7 cellular contexts compared by ENCODE assay signal in the genomic region with DNA sequence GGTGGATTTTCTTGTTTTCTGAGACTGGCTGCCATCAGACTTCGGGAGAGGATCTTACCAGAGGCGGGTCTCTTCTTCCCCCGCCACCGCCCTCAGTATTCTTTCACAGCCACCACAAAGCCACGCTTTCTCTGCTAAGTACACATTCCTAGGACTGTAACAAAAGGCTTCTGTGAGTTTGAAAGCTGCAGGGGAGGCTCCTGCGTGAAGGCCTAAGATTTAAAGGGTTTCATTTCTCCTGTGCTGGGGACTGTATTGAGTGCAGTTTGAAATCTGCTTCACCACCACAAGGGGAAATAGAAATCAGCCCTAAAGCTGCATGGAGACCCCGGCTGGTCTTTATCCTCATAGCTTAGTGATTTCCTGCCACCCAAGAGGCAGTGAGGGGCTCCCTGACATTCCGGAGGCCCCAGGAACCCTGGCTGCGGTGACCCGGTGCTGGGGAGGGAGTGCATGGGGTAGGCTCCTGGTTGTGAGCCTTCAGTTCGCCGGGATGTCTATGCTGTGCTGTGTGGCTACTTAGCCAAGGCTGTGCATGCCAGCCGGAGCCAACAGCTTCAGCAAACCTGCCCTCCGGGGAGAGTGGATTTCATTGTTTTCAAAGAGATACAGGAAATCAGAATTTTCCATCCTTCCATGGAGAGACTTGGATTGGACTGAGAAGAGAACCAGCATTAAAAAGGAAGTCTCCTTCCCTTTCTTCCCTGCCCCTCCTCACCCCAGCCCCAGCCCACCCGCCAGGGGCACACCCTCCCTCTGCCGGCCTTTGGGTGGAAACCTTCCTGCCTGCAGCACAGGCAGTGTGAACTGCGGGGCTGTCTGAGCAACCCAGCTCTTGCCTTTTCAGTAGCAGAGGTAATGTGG.
DNase-seq lines count a peak whose midpoint lies in the region; ATAC-seq and TF ChIP-seq lines count a peak whose summit lies in the region.

No MANE protein-coding gene starts in this region.

- H2AFZ ChIP-seq in GM23338 = no peak overlapping the region

- DNase-seq in GM13976 (ENCODE audit: low spot score) = peak; percentile 57
- DNase-seq in GM23338 (ENCODE audit: low spot score) = peak; percentile 70
- DNase-seq in NCI-H1694 treated with DMSO at 0.1 percent for 48 hours (lab: John Stamatoyannopoulos, UW) = peak; percentile 80
- DNase-seq in adipocyte (ENCODE audit: low read depth) = peak; percentile 27
- DNase-seq in iPS-NIHi7 (ENCODE audit: extremely low spot score) = peak; percentile 59

- peak overlapping the region; percentile 92 for H3K27ac Mint-ChIP-seq in GM23338

- TF ChIP-seq CTCF in GM13976 (IDR thresholded peaks at IDR 0.05; ENCODE audit: borderline replicate concordance, control extremely low read depth, extremely low read depth, insufficient read depth, missing control alignments) (peak; percentile 8), GM23338 (conservative IDR thresholded peaks at IDR 0.05; ENCODE audit: low read depth in 2 of 2) (peak; percentile 13 to 18; a peak in 1 of 4 replicates)

- H3K27me3 Mint-ChIP-seq in GM23338 (ENCODE audit: insufficient read depth, low read depth, poor library complexity) = peaks cover 2% of the 10 kb centered on the region

- peak overlapping the region; percentile 51 for H3K4me3 Mint-ChIP-seq in GM23338

- H3K27me3 ChIP-seq in GM23338 (ENCODE audit: insufficient read depth) (no peaks in the 10 kb centered on the region), adipocyte (replicated peaks; ENCODE audit: control insufficient read depth, insufficient read depth, low read length) (no peaks in the 10 kb centered on the region), skeletal muscle tissue (ENCODE audit: control insufficient read depth in 3 of 3, insufficient read depth in 3 of 3, low read length in 3 of 3) (no peaks in the 10 kb centered on the region)

- H3K36me3 ChIP-seq in GM23338 (ENCODE audit: insufficient read depth) (no peaks in the 10 kb centered on the region), adipocyte (ENCODE audit: control insufficient read depth, insufficient read depth, low read length, severe bottlenecking) (no peaks in the 10 kb centered on the region), skeletal muscle tissue (ENCODE audit: control insufficient read depth in 3 of 3, insufficient read depth in 3 of 3, low read length in 3 of 3) (no peaks in the 10 kb centered on the region)

- no peaks in the 10 kb centered on the region for H4K20me1 ChIP-seq in GM23338 (replicated peaks; ENCODE audit: insufficient read depth)

- H3K36me3 Mint-ChIP-seq in GM23338 (ENCODE audit: low read depth) = no peaks in the 10 kb centered on the region

- H3K27ac ChIP-seq in GM23338 (ENCODE audit: low read depth) (peak overlapping the region; percentile 85), skeletal muscle tissue (ENCODE audit: low read depth, low read length) (peak overlapping the region; percentile 70)

- H3K9me3 ChIP-seq in adipocyte (ENCODE audit: control insufficient read depth, low read length) (no peaks in the 10 kb centered on the region), skeletal muscle tissue (ENCODE audit: control insufficient read depth in 3 of 3, low read length in 3 of 3) (no peaks in the 10 kb centered on the region)

- H3K4me2 ChIP-seq in GM23338 = peak overlapping the region; percentile 73

- H3F3A ChIP-seq in GM23338 (replicated peaks; ENCODE audit: low read depth) = no peaks in the 10 kb centered on the region

- in situ Hi-C loops in GM13976 (cut with MboI; ENCODE audit: low sequenced_read_pairs, unreplicated experiment) = no loop called here

- H3K9ac ChIP-seq in adipocyte (ENCODE audit: low read length) (peak overlapping the region; percentile 62), skeletal muscle tissue (ENCODE audit: low read depth in 1 of 3, low read length in 3 of 3) (peak overlapping the region; percentile 32 to 66 (median 43))

- H3K4me1 Mint-ChIP-seq in GM23338 = peaks cover 56% of the 10 kb centered on the region

- no peaks in the 10 kb centered on the region; the same call in 2 of the 3 replicates for H3K9me3 Mint-ChIP-seq in GM23338

- H3K4me1 ChIP-seq in GM23338 (ENCODE audit: insufficient read depth) = peaks cover 40% of the 10 kb centered on the region
- H3K4me1 ChIP-seq in adipocyte (ENCODE audit: control insufficient read depth, insufficient read depth, low read length) = peaks cover 35% of the 10 kb centered on the region
- H3K4me1 ChIP-seq in skeletal muscle tissue (ENCODE audit: control insufficient read depth in 3 of 3, insufficient read depth in 3 of 3, low read length in 3 of 3) = peaks cover 10 to 25% (median 22%) of the 10 kb centered on the region in 3 donors

- ATAC-seq in GM23338 (peak; percentile 83), GM19452 (IDR thresholded peaks at IDR 0.05; ENCODE audit: unreplicated experiment) (no peak)

- H3K9me2 ChIP-seq in GM23338 (ENCODE audit: insufficient read depth) = no peaks in the 10 kb centered on the region

- no peaks in the 10 kb centered on the region for H3K79me2 ChIP-seq in GM23338 (replicated peaks; ENCODE audit: insufficient read depth)

- H3K4me3 ChIP-seq in GM23338 (peak overlapping the region; percentile 22; the same call in 1 of the 2 replicates), adipocyte (ENCODE audit: low read length) (peak overlapping the region; percentile 15), skeletal muscle tissue (ENCODE audit: low read length in 3 of 3) (peak overlapping the region in 2 of 3 donors; percentile 49 to 53)

TF ChIP-seq in GM23338, 12 proteins besides CTCF, POLR2A, EP300 and RAD21 (continues in another document):
- TF ChIP-seq ZNF331 (CRISPR knock-in tag; IDR thresholded peaks at IDR 0.05; ENCODE audit: low read depth) = no peak
- TF ChIP-seq ZNF114 (CRISPR knock-in tag; IDR thresholded peaks at IDR 0.05) = no peak
- TF ChIP-seq, protein P1, sequence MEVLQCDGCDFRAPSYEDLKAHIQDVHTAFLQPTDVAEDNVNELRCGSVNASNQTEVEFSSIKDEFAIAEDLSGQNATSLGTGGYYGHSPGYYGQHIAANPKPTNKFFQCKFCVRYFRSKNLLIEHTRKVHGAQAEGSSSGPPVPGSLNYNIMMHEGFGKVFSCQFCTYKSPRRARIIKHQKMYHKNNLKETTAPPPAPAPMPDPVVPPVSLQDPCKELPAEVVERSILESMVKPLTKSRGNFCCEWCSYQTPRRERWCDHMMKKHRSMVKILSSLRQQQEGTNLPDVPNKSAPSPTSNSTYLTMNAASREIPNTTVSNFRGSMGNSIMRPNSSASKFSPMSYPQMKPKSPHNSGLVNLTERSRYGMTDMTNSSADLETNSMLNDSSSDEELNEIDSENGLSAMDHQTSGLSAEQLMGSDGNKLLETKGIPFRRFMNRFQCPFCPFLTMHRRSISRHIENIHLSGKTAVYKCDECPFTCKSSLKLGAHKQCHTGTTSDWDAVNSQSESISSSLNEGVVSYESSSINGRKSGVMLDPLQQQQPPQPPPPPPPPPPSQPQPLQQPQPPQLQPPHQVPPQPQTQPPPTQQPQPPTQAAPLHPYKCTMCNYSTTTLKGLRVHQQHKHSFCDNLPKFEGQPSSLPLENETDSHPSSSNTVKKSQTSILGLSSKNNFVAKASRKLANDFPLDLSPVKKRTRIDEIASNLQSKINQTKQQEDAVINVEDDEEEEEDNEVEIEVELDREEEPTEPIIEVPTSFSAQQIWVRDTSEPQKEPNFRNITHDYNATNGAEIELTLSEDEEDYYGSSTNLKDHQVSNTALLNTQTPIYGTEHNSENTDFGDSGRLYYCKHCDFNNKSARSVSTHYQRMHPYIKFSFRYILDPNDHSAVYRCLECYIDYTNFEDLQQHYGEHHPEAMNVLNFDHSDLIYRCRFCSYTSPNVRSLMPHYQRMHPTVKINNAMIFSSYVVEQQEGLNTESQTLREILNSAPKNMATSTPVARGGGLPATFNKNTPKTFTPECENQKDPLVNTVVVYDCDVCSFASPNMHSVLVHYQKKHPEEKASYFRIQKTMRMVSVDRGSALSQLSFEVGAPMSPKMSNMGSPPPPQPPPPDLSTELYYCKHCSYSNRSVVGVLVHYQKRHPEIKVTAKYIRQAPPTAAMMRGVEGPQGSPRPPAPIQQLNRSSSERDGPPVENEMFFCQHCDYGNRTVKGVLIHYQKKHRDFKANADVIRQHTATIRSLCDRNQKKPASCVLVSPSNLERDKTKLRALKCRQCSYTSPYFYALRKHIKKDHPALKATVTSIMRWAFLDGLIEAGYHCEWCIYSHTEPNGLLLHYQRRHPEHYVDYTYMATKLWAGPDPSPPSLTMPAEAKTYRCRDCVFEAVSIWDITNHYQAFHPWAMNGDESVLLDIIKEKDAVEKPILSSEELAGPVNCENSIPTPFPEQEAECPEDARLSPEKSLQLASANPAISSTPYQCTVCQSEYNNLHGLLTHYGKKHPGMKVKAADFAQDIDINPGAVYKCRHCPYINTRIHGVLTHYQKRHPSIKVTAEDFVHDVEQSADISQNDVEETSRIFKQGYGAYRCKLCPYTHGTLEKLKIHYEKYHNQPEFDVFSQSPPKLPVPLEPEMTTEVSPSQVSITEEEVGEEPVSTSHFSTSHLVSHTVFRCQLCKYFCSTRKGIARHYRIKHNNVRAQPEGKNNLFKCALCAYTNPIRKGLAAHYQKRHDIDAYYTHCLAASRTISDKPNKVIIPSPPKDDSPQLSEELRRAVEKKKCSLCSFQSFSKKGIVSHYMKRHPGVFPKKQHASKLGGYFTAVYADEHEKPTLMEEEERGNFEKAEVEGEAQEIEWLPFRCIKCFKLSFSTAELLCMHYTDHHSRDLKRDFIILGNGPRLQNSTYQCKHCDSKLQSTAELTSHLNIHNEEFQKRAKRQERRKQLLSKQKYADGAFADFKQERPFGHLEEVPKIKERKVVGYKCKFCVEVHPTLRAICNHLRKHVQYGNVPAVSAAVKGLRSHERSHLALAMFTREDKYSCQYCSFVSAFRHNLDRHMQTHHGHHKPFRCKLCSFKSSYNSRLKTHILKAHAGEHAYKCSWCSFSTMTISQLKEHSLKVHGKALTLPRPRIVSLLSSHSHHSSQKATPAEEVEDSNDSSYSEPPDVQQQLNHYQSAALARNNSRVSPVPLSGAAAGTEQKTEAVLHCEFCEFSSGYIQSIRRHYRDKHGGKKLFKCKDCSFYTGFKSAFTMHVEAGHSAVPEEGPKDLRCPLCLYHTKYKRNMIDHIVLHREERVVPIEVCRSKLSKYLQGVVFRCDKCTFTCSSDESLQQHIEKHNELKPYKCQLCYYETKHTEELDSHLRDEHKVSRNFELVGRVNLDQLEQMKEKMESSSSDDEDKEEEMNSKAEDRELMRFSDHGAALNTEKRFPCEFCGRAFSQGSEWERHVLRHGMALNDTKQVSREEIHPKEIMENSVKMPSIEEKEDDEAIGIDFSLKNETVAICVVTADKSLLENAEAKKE (CRISPR knock-in tag; IDR thresholded peaks at IDR 0.05) = no peak
- TF ChIP-seq EZH2 (IDR thresholded peaks at IDR 0.05; ENCODE audit: low read depth, unreplicated experiment) = no peak
- TF ChIP-seq NANOG (IDR thresholded peaks at IDR 0.05; ENCODE audit: borderline replicate concordance) = no peak
- TF ChIP-seq CREB1 (CRISPR knock-in tag; IDR thresholded peaks at IDR 0.05; ENCODE audit: low read depth) = no peak

Comparison
In these comparisons a context has a peak if more than half of its experiments do, and no peak if none do; other contexts are left out.
1. DNase-seq: peak in every context shown above with its lines; median percentile 80 in NCI-H1694 treated with DMSO at 0.1 percent for 48 hours; 70 in GM23338; 59 in iPS-NIHi7; 57 in GM13976; 27 in adipocyte.